1 cellular context compared by ENCODE assay signal in genomic region chr7:6577369-6578113, GRCh38.
TF ChIP-seq lines count a peak whose summit lies in the region.

Gene ZDHHC4, plus strand, starts transcription at chr7:6577454. Its CDS starts 3,108 bp downstream, at chr7:6580562.

TF ChIP-seq in GM12878, 131 proteins besides CTCF, POLR2A, EP300 and RAD21 (continued from another document):
- TF ChIP-seq EZH2 (IDR thresholded peaks at IDR 0.05; ENCODE audit: borderline replicate concordance, control insufficient read depth, low read depth, low read length) (no peak), SMAD5 (IDR thresholded peaks at IDR 0.05; ENCODE audit: low read depth) (peak; percentile 91), GABPA (IDR thresholded peaks at IDR 0.05; ENCODE audit: low read depth) (peak; percentile 92)
